ENCODE assay signal across 1 cellular context in the genomic region with DNA sequence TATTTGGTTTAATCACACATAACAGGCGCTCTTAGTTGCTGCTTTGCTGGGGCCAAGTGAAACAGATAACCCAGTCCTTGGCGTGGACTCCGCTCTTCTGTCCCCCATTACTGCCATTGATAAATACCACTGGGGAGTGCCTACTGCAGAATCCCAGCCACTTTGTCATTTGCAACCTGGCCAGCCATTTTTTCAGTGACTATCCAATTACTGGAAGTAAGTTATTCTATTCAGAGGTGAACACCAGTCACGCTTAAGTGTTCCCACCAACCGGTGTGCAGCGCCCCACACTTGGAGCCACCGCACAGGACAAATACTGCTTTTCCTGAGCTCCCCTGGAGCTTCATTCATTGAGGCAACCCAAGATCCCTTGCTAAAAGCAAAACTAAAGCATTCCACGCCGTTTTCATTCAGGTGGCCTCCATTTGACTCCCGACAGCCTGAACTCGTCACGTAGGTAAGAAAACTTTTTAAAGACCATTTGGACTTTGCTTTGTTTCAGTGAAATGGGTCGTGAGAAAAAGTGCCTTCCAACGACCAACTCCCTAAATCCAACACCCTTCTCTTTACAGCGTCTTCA.
TF ChIP-seq lines count a peak whose summit lies in the region.

No MANE protein-coding gene starts in this region.

TF ChIP-seq in HepG2, 621 proteins besides CTCF, POLR2A, EP300 and RAD21 (continued from another document):
- peak; percentile 20; the same call in 1 of the 2 replicates for TF ChIP-seq ZBTB10 (CRISPR knock-in tag; IDR thresholded peaks at IDR 0.05; ENCODE audit: borderline replicate concordance)
- no peak for TF ChIP-seq ZNF292 (CRISPR knock-in tag; IDR thresholded peaks at IDR 0.05; ENCODE audit: borderline replicate concordance, low read depth)
- TF ChIP-seq, protein P1, sequence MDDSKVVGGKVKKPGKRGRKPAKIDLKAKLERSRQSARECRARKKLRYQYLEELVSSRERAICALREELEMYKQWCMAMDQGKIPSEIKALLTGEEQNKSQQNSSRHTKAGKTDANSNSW (CRISPR knock-in tag; IDR thresholded peaks at IDR 0.05; ENCODE audit: borderline replicate concordance), result 0 out of 2 replicates have a peak, but pooled peaks have one; percentile 69
- no peak for TF ChIP-seq SMAD9 (CRISPR knock-in tag; IDR thresholded peaks at IDR 0.05)
- peak; percentile 63; the same call in 1 of the 2 replicates for TF ChIP-seq ZNF772 (CRISPR knock-in tag; IDR thresholded peaks at IDR 0.05)
- TF ChIP-seq, protein P2, sequence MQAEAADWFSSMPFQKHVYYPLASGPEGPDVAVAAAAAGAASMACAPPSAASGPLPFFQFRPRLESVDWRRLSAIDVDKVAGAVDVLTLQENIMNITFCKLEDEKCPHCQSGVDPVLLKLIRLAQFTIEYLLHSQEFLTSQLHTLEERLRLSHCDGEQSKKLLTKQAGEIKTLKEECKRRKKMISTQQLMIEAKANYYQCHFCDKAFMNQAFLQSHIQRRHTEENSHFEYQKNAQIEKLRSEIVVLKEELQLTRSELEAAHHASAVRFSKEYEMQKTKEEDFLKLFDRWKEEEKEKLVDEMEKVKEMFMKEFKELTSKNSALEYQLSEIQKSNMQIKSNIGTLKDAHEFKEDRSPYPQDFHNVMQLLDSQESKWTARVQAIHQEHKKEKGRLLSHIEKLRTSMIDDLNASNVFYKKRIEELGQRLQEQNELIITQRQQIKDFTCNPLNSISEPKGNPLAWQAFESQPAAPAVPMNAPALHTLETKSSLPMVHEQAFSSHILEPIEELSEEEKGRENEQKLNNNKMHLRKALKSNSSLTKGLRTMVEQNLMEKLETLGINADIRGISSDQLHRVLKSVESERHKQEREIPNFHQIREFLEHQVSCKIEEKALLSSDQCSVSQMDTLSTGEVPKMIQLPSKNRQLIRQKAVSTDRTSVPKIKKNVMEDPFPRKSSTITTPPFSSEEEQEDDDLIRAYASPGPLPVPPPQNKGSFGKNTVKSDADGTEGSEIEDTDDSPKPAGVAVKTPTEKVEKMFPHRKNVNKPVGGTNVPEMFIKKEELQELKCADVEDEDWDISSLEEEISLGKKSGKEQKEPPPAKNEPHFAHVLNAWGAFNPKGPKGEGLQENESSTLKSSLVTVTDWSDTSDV (CRISPR knock-in tag; IDR thresholded peaks at IDR 0.05), result no peak; the same call in 1 of the 2 replicates
- TF ChIP-seq KDM5B (CRISPR knock-in tag; IDR thresholded peaks at IDR 0.05; ENCODE audit: borderline replicate concordance), result no peak
- TF ChIP-seq, protein P3, sequence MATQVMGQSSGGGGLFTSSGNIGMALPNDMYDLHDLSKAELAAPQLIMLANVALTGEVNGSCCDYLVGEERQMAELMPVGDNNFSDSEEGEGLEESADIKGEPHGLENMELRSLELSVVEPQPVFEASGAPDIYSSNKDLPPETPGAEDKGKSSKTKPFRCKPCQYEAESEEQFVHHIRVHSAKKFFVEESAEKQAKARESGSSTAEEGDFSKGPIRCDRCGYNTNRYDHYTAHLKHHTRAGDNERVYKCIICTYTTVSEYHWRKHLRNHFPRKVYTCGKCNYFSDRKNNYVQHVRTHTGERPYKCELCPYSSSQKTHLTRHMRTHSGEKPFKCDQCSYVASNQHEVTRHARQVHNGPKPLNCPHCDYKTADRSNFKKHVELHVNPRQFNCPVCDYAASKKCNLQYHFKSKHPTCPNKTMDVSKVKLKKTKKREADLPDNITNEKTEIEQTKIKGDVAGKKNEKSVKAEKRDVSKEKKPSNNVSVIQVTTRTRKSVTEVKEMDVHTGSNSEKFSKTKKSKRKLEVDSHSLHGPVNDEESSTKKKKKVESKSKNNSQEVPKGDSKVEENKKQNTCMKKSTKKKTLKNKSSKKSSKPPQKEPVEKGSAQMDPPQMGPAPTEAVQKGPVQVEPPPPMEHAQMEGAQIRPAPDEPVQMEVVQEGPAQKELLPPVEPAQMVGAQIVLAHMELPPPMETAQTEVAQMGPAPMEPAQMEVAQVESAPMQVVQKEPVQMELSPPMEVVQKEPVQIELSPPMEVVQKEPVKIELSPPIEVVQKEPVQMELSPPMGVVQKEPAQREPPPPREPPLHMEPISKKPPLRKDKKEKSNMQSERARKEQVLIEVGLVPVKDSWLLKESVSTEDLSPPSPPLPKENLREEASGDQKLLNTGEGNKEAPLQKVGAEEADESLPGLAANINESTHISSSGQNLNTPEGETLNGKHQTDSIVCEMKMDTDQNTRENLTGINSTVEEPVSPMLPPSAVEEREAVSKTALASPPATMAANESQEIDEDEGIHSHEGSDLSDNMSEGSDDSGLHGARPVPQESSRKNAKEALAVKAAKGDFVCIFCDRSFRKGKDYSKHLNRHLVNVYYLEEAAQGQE (IDR thresholded peaks at IDR 0.05; ENCODE audit: borderline replicate concordance in 1 of 2, low read depth in 1 of 2, low read length in 2 of 2), result peak in 1 of 2 experiments; percentile 30; a peak in 1 of 4 replicates
